Comparison of ENCODE assay signal across 10 cellular contexts in genomic region chr1:66711420-66711819, GRCh38. TPM values are rescaled to one million over a fixed set of nuclear protein-coding genes. Genes with fewer than 3 reads are reported as not detected.
DNase-seq lines count a peak whose midpoint lies in the region; ATAC-seq and TF ChIP-seq lines count a peak whose summit lies in the region.
"Had no signal": no experiment of that assay in that cellular context is flagged by ENCODE, and none has a peak within 500 bp of the region (broad histone marks: within the 10 kb centered on the region; RNA-seq: fewer than 3 reads in every experiment).

No MANE protein-coding gene starts in this region.

- ATAC-seq in WTC11 (peak; percentile 87), HG02970 (IDR thresholded peaks at IDR 0.05; ENCODE audit: low FRiP score, unreplicated experiment) (no peak)
- ATAC-seq: naive thymus-derived CD4-positive, alpha-beta T cell had no signal

- H3K4me3 Mint-ChIP-seq in WTC11, result no peak overlapping the region
- H3K4me3 Mint-ChIP-seq: naive thymus-derived CD4-positive, alpha-beta T cell had no signal

- DNase-seq in DMS53 treated with DMSO at 0.1 percent for 48 hours (lab: John Stamatoyannopoulos, UW; ENCODE audit: unreplicated experiment), result peak; percentile 29
- peak; percentile 48 for DNase-seq in LHCN-M2 (ENCODE audit: low read depth)
- DNase-seq in WTC11 (ENCODE audit: low spot score), result no peak
- DNase-seq in kidney glomerular epithelial cell (lab: John Stamatoyannopoulos, UW), result peak; percentile 8
- no peak for DNase-seq in GM19240 (ENCODE audit: insufficient read length, low spot score)
- DNase-seq in stimulated activated naive CD4-positive, alpha-beta T cell (lab: John Stamatoyannopoulos, UW), result no peak
- DNase-seq in H4 (ENCODE audit: low spot score), result no peak
- DNase-seq: naive thymus-derived CD4-positive, alpha-beta T cell; NCI-H1092 had no signal

- H3K9me3 Mint-ChIP-seq in WTC11, result no peaks in the 10 kb centered on the region
- H3K9me3 Mint-ChIP-seq: naive thymus-derived CD4-positive, alpha-beta T cell had no signal

- peaks cover 6% of the 10 kb centered on the region for H3K4me1 Mint-ChIP-seq in WTC11
- H3K4me1 Mint-ChIP-seq: naive thymus-derived CD4-positive, alpha-beta T cell had no signal

- H3K27ac Mint-ChIP-seq in WTC11, result no peak overlapping the region
- H3K27ac Mint-ChIP-seq: naive thymus-derived CD4-positive, alpha-beta T cell had no signal

- POLR2A ChIA-PET in WTC11 (lab: Charles Lee), result no interaction called here

- H3K27me3 Mint-ChIP-seq in WTC11 (ENCODE audit: low read depth), result no peaks in the 10 kb centered on the region

- TF ChIP-seq CTCF in WTC11 (IDR thresholded peaks at IDR 0.05), result no peak

- CTCF ChIA-PET in WTC11 (lab: Charles Lee), result interaction anchor here (0.6 to 1.1 kb wide), 2 partner anchors 13 to 93 kb away, joined by 3 read pairs; no protein-coding TSS in a partner anchor

- no peaks in the 10 kb centered on the region for H3K36me3 Mint-ChIP-seq in WTC11
- H3K36me3 Mint-ChIP-seq: naive thymus-derived CD4-positive, alpha-beta T cell had no signal

TF ChIP-seq in WTC11, 78 proteins besides CTCF, POLR2A, EP300 and RAD21:
- TF ChIP-seq ETV6 (CRISPR knock-in tag; IDR thresholded peaks at IDR 0.05) (no peak), ZNF317 (CRISPR knock-in tag; IDR thresholded peaks at IDR 0.05; ENCODE audit: borderline replicate concordance, low read depth) (no peak), GRHL2 (CRISPR knock-in tag; IDR thresholded peaks at IDR 0.05; ENCODE audit: insufficient replicate concordance, severe bottlenecking) (no peak), IRF1 (CRISPR knock-in tag; IDR thresholded peaks at IDR 0.05) (no peak), KAT7 (CRISPR knock-in tag; IDR thresholded peaks at IDR 0.05; ENCODE audit: borderline replicate concordance) (no peak), AR (CRISPR knock-in tag; IDR thresholded peaks at IDR 0.05) (no peak), MLX (CRISPR knock-in tag; IDR thresholded peaks at IDR 0.05) (no peak), PRDM15 (CRISPR knock-in tag; IDR thresholded peaks at IDR 0.05) (no peak), FOXK1 (CRISPR knock-in tag; IDR thresholded peaks at IDR 0.05) (no peak), FOXP4 (CRISPR knock-in tag; IDR thresholded peaks at IDR 0.05) (no peak)
TF ChIP-seq in WTC11: peak in this region for 0.

RNA-seq across cellular contexts. Expression of gene DYNLT5, which starts 40.8 kb away (rescaled TPM):
- total RNA-seq in LHCN-M2 (2014; rRNA removed) (4.9 and 5.7 TPM in 2 replicates), WTC11 (2021) (1.3 to 1.8 TPM (median 1.6 TPM) in 3 replicates)
- 1.3 TPM for polyA plus RNA-seq in LHCN-M2 (2012)
- total RNA-seq in H4 (2014; rRNA removed; shearing (Covaris generic)), result not detected in 2 replicates
- polyA plus RNA-seq: naive thymus-derived CD4-positive, alpha-beta T cell had no signal

Comparison
In these comparisons a context has a peak if more than half of its experiments do, and no peak if none do; other contexts are left out.
1. DNase-seq: peak in DMS53 treated with DMSO at 0.1 percent for 48 hours (single experiment), LHCN-M2 (single experiment) and kidney glomerular epithelial cell (single experiment); none in WTC11 (single experiment), GM19240 (single experiment), stimulated activated naive CD4-positive, alpha-beta T cell (0 of 6) and H4 (single experiment).